1 cellular context compared by ENCODE assay signal in genomic region chr4:76539979-76540378, GRCh38.
TF ChIP-seq lines count a peak whose summit lies in the region.

No MANE protein-coding gene starts in this region.

TF ChIP-seq in IMR-90, 13 proteins besides CTCF, POLR2A, EP300 and RAD21:
- TF ChIP-seq NFE2L2 (IDR thresholded peaks at IDR 0.05; ENCODE audit: low read depth, low read length): no peak
- TF ChIP-seq CHD1 (IDR thresholded peaks at IDR 0.05; ENCODE audit: low read depth, low read length): no peak
- TF ChIP-seq ELK1 (IDR thresholded peaks at IDR 0.05; ENCODE audit: borderline replicate concordance, low read depth, low read length): no peak
- no peak for TF ChIP-seq RCOR1 (IDR thresholded peaks at IDR 0.05; ENCODE audit: insufficient replicate concordance, low read length)
- TF ChIP-seq BHLHE40 (IDR thresholded peaks at IDR 0.05; ENCODE audit: low read depth, low read length): no peak
- TF ChIP-seq MAZ (IDR thresholded peaks at IDR 0.05; ENCODE audit: borderline replicate concordance, low read depth, low read length): no peak
